Comparison of ENCODE assay signal across 1 cellular context in the genomic region with DNA sequence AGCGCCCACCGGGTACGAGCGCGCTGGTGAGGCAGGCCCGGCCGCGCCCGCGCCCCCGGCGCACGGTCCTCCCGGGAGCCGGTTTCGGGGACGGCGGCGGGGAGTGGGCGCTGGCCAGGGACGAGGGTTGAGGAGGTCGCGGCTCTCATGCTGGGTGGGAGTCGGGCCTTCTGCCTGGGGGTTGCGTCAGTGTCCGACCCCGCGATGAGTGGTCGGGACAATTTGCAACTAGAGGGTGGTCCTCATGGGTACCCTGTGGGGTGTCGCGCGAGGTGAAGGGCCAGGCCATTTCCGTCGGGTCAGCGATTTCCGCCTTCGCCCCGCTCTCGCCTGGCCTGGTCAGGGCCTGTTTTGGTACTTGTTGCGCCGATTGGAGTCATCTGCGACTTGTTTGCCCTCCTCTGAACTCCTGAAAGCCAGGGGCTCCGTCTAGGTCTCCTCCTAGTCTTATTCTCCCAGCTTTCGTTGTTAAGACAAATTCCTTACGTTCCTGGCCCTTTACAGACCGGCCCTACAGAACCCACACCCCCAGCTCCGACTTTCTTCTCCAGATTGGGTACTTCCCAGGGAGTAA.
TF ChIP-seq lines count a peak whose summit lies in the region.

No MANE protein-coding gene starts in this region.

TF ChIP-seq in H1, 55 proteins besides CTCF, POLR2A, EP300 and RAD21:
- TF ChIP-seq CREB1 (IDR thresholded peaks at IDR 0.05) (0 out of 2 replicates have a peak, but pooled peaks have one; percentile 11), TEAD4 (IDR thresholded peaks at IDR 0.05; ENCODE audit: low read depth, low read length) (peak; percentile 57; the same call in 1 of the 2 replicates), BRCA1 (IDR thresholded peaks at IDR 0.05; ENCODE audit: low read depth, low read length) (no peak), MAFK (IDR thresholded peaks at IDR 0.05; ENCODE audit: low read depth, low read length) (peak; percentile 47; the same call in 1 of the 2 replicates), PHF8 (conservative IDR thresholded peaks at IDR 0.05; ENCODE audit: low read depth, low read length) (0 out of 2 replicates have a peak, but pooled peaks have one; percentile 9), SAP30 (IDR thresholded peaks at IDR 0.05; ENCODE audit: insufficient read depth, insufficient replicate concordance, low read length) (peak; percentile 51), POLR2AphosphoS5 (IDR thresholded peaks at IDR 0.05; ENCODE audit: low read depth, low read length) (0 out of 2 replicates have a peak, but pooled peaks have one; percentile 24), KDM4A (IDR thresholded peaks at IDR 0.05; ENCODE audit: low read depth, low read length, severe bottlenecking) (peak; percentile 47), SP1 (IDR thresholded peaks at IDR 0.05; ENCODE audit: low read depth, low read length) (no peak; the same call in 1 of the 2 replicates)
